8 cellular contexts compared by ENCODE assay signal in the genomic region with DNA sequence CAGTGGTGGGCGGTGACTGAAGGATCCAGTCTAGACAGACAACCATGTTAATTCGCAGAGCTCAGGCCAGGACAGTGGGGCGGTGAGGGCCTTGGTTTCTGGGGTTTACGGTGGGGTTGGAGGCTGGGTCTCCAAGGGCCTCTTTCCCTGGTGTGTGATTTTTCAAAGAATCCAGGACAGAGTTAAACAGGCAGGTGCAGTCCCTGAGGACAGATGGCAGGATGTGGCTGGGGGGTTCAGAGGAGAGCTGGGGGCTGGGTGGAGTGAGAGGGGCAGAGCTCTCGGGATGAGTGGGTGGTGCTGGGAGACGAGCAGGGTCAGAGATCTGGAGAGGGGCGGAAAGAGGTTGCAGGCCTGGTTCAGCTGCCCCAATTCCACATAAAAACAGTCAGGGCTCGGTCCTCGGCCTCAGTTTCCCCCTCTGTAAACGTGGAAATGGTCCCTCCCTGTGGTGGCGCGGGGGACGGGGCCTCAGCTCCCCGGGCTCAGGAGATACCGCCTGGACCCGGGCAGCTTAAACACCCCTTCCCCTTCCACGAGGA.
A peak's percentile ranks its signal among the peaks of the same experiment; 100 is the strongest.
DNase-seq lines count a peak whose midpoint lies in the region; ATAC-seq, FAIRE-seq and TF ChIP-seq lines count a peak whose summit lies in the region.

No MANE protein-coding gene starts in this region.

- H3K9ac ChIP-seq in BLaER1 treated with 17β-estradiol and CSF1 and Interleukin-3, amounts not matched to agents 10 nM and 100 nM: peak overlapping the region; percentile 83 to 96 (median 89)

- TF ChIP-seq CTCF in bronchial epithelial cell (IDR thresholded peaks at IDR 0.05; ENCODE audit: insufficient read depth, low read length, severe bottlenecking): no peak

- DNase-seq in bronchial epithelial cell (ENCODE audit: low read depth) (no peak), naive B cell (no peak), NCI-H1694 (lab: John Stamatoyannopoulos, UW) (no peak), C1 segment of cervical spinal cord (lab: John Stamatoyannopoulos, UW) (no peak)

- peaks cover 15 to 37% (median 28%) of the 10 kb centered on the region in 3 donors for H3K27me3 Mint-ChIP-seq in naive B cell

- H3K27me3 ChIP-seq in BLaER1 treated with 17β-estradiol and CSF1 and Interleukin-3, amounts not matched to agents 10 nM and 100 nM: peaks cover 0 to 7% (median 0%) of the 10 kb centered on the region in 11 experiments; a peak in 5 of 22 replicates
- H3K27me3 ChIP-seq in bronchial epithelial cell (ENCODE audit: control insufficient read depth, insufficient read depth, low read length): no peaks in the 10 kb centered on the region

- H3K9me3 Mint-ChIP-seq in naive B cell: no peaks in the 10 kb centered on the region

- peak overlapping the region; percentile 69 to 90 (median 88) for H3K4me3 Mint-ChIP-seq in naive B cell

- no peak for FAIRE-seq in bronchial epithelial cell (lab: Jason Lieb, UNC)

- ATAC-seq in HG03159 (IDR thresholded peaks at IDR 0.05; ENCODE audit: unreplicated experiment) (peak; percentile 11), naive B cell (ENCODE audit: low read depth in 2 of 2) (peak; percentile 15 to 34), HG03135 (IDR thresholded peaks at IDR 0.05; ENCODE audit: unreplicated experiment) (no peak), HG03378 (IDR thresholded peaks at IDR 0.05; ENCODE audit: unreplicated experiment) (no peak)

- H3K9me3 ChIP-seq in BLaER1 treated with 17β-estradiol and CSF1 and Interleukin-3, amounts not matched to agents 10 nM and 100 nM (replicated peaks in 1 of 11): no peaks in the 10 kb centered on the region

- H3K27ac ChIP-seq in BLaER1 treated with 17β-estradiol and CSF1 and Interleukin-3, amounts not matched to agents 10 nM and 100 nM: peak overlapping the region in 10 of 11 experiments; percentile 87 to 96 (median 90); a peak in 20 of 22 replicates

- H3K36me3 Mint-ChIP-seq in naive B cell: no peaks in the 10 kb centered on the region

- H4K20me1 ChIP-seq in BLaER1 treated with 17β-estradiol and CSF1 and Interleukin-3, amounts not matched to agents 10 nM and 100 nM: no peaks in the 10 kb centered on the region

- no peaks in the 10 kb centered on the region for H3K36me3 ChIP-seq in BLaER1 treated with 17β-estradiol and CSF1 and Interleukin-3, amounts not matched to agents 10 nM and 100 nM
- no peaks in the 10 kb centered on the region for H3K36me3 ChIP-seq in bronchial epithelial cell (ENCODE audit: control insufficient read depth, insufficient read depth, low read length)

- peak overlapping the region; percentile 84 to 99 (median 94) for H3K4me2 ChIP-seq in BLaER1 treated with 17β-estradiol and CSF1 and Interleukin-3, amounts not matched to agents 10 nM and 100 nM

- H3K27ac Mint-ChIP-seq in naive B cell: peak overlapping the region in 1 of 6 donors; percentile 62

- H3K4me1 Mint-ChIP-seq in naive B cell: peaks cover 16 to 24% (median 19%) of the 10 kb centered on the region in 3 donors

- H3K4me3 ChIP-seq in BLaER1 treated with 17β-estradiol and CSF1 and Interleukin-3, amounts not matched to agents 10 nM and 100 nM: peak overlapping the region; percentile 54 to 76 (median 64)
- peak overlapping the region; percentile 49 for H3K4me3 ChIP-seq in bronchial epithelial cell (ENCODE audit: low read depth, low read length)

- H3K4me1 ChIP-seq in BLaER1 treated with 17β-estradiol and CSF1 and Interleukin-3, amounts not matched to agents 10 nM and 100 nM: peaks cover 23 to 49% (median 33%) of the 10 kb centered on the region in 10 experiments

Comparison
In these comparisons a context has a peak if more than half of its experiments do, and no peak if none do; other contexts are left out.
1. ATAC-seq: peak in HG03159 (single experiment) and naive B cell (2 of 2); none in HG03135 (single experiment) and HG03378 (single experiment).